ENCODE assay signal across 17 cellular contexts in the genomic region with DNA sequence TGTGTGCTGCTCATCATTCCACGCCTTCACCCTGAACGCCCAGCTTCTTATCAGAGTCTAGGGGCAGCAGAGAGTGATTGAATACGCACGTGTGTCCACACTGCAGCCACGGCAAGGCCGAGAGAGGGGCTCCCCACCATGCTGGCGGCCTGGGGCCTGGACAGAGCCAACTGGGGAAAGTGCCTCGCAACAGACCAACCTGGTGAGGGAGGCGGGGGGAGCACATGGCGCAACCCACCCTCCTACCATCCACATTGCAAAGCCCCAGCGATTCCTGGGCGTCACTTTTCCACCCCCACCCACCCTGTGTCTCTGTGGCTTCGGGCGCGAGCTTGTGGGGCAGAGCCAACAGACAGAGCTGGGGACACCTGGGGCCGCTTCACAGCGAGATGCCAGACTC.
DNase-seq lines count a peak whose midpoint lies in the region; ATAC-seq and TF ChIP-seq lines count a peak whose summit lies in the region.
"Had no signal": no experiment of that assay in that cellular context is flagged by ENCODE, and none has a peak within 500 bp of the region (broad histone marks: within the 10 kb centered on the region; RNA-seq: fewer than 3 reads in every experiment).

No MANE protein-coding gene starts in this region.

- no peak for ATAC-seq in activated T-cell treated with anti-CD3 and anti-CD28 coated beads, Interleukin-2, amount 50 U/mL, for 4 hours
- no peak for ATAC-seq in HG02870 (IDR thresholded peaks at IDR 0.05; ENCODE audit: unreplicated experiment)

- H3K27me3 Mint-ChIP-seq in activated T-cell treated with anti-CD3 and anti-CD28 coated beads, Interleukin-2, amount 50 U/mL, for 4 hours (ENCODE audit: low read depth), result no peaks in the 10 kb centered on the region
- H3K27me3 Mint-ChIP-seq in activated naive CD8-positive, alpha-beta T cell, result no peaks in the 10 kb centered on the region

- H3K36me3 ChIP-seq in osteoblast (ENCODE audit: insufficient read depth, low read length) (no peaks in the 10 kb centered on the region), hepatocyte (replicated peaks; ENCODE audit: insufficient read depth, low read depth) (no peaks in the 10 kb centered on the region)
- H3K36me3 ChIP-seq: MG63, sigmoid colon had no signal

- no peaks in the 10 kb centered on the region for H3K36me3 Mint-ChIP-seq in activated T-cell treated with anti-CD3 and anti-CD28 coated beads, Interleukin-2, amount 50 U/mL, for 4 hours (ENCODE audit: insufficient read depth)
- H3K36me3 Mint-ChIP-seq in activated naive CD8-positive, alpha-beta T cell, result no peaks in the 10 kb centered on the region

- no peak overlapping the region for H3K4me2 ChIP-seq in osteoblast (ENCODE audit: insufficient read depth, low read length)
- no peak overlapping the region for H3K4me2 ChIP-seq in hepatocyte

- H3K4me1 ChIP-seq in osteoblast (ENCODE audit: insufficient read depth, low read length), result peaks cover 21% of the 10 kb centered on the region
- H3K4me1 ChIP-seq in hepatocyte (ENCODE audit: insufficient read depth), result no peaks in the 10 kb centered on the region
- H3K4me1 ChIP-seq: sigmoid colon had no signal

- TF ChIP-seq POLR2A in GM18526 (IDR thresholded peaks at IDR 0.05; ENCODE audit: extremely low read depth, insufficient read length), result peak; percentile 4

- no peak overlapping the region for H3K4me3 ChIP-seq in osteoblast (ENCODE audit: insufficient read depth, low read length)
- H3K4me3 ChIP-seq in hepatocyte, result no peak overlapping the region
- H3K4me3 ChIP-seq: MG63, sigmoid colon, SK-N-MC had no signal

- peaks cover 62% of the 10 kb centered on the region for H3K4me1 Mint-ChIP-seq in activated T-cell treated with anti-CD3 and anti-CD28 coated beads, Interleukin-2, amount 50 U/mL, for 4 hours (ENCODE audit: low read depth)
- H3K4me1 Mint-ChIP-seq in activated naive CD8-positive, alpha-beta T cell (ENCODE audit: low read depth), result peaks cover 57% of the 10 kb centered on the region

- H3K9me3 ChIP-seq in osteoblast (ENCODE audit: low read depth, low read length) (no peaks in the 10 kb centered on the region), hepatocyte (ENCODE audit: low read depth) (no peaks in the 10 kb centered on the region)
- H3K9me3 ChIP-seq: MG63, sigmoid colon had no signal

- H3K27me3 ChIP-seq in osteoblast (ENCODE audit: insufficient read depth, low read length) (peaks cover 14% of the 10 kb centered on the region), hepatocyte (no peaks in the 10 kb centered on the region)
- H3K27me3 ChIP-seq: MG63, sigmoid colon had no signal

- peak overlapping the region; percentile 93 for H3K27ac Mint-ChIP-seq in activated naive CD8-positive, alpha-beta T cell

- no peaks in the 10 kb centered on the region for H3K9me3 Mint-ChIP-seq in activated T-cell treated with anti-CD3 and anti-CD28 coated beads, Interleukin-2, amount 50 U/mL, for 4 hours
- H3K9me3 Mint-ChIP-seq in activated naive CD8-positive, alpha-beta T cell (ENCODE audit: low read depth), result no peaks in the 10 kb centered on the region
- H3K9me3 Mint-ChIP-seq: neural crest cell had no signal

- TF ChIP-seq CTCF in osteoblast (IDR thresholded peaks at IDR 0.05; ENCODE audit: extremely low read depth, low read depth, low read length) (no peak), hepatocyte (IDR thresholded peaks at IDR 0.05; ENCODE audit: poor library complexity) (no peak)

- no peak overlapping the region for H3K27ac ChIP-seq in osteoblast (ENCODE audit: low read depth, low read length)
- no peak overlapping the region for H3K27ac ChIP-seq in hepatocyte
- H3K27ac ChIP-seq: sigmoid colon, SK-N-MC had no signal

- DNase-seq in activated T-cell treated with anti-CD3 and anti-CD28 coated beads, Interleukin-2, amount 50 U/mL, for 4 hours, result no peak
- DNase-seq in activated T-cell treated with anti-CD3 and anti-CD28 coated beads, Interleukin-2, amount 50 U/mL, for 48 hours, result no peak
- peak; percentile 14 for DNase-seq in osteoblast (ENCODE audit: insufficient read length, low spot score, missing footprints)
- DNase-seq in NCI-H1436 (lab: John Stamatoyannopoulos, UW), result no peak
- no peak for DNase-seq in hepatocyte (ENCODE audit: low spot score)
- DNase-seq: amniotic stem cell, Calu3, mesenchymal stem cell, MG63, NCI-H2029 treated with DMSO at 0.1 percent for 48 hours, NCI-H524 treated with DMSO at 0.1 percent for 48 hours, sigmoid colon had no signal

- no peaks in the 10 kb centered on the region for H3K9me2 ChIP-seq in hepatocyte (replicated peaks; ENCODE audit: insufficient read depth)

- 90% methylated on average over 16 of the region's 17 CpGs for WGBS in hepatocyte (ENCODE audit: low lambda C conversion rate, missing lambda C conversion rate)

- H3K4me3 Mint-ChIP-seq in activated T-cell treated with anti-CD3 and anti-CD28 coated beads, Interleukin-2, amount 50 U/mL, for 4 hours, result peak overlapping the region; percentile 59
- peak overlapping the region; percentile 65 for H3K4me3 Mint-ChIP-seq in activated naive CD8-positive, alpha-beta T cell
- H3K4me3 Mint-ChIP-seq: neural crest cell had no signal

- H3K79me2 ChIP-seq in osteoblast (ENCODE audit: insufficient read depth, low read length) (no peaks in the 10 kb centered on the region), hepatocyte (no peaks in the 10 kb centered on the region)

- H2AFZ ChIP-seq in osteoblast (ENCODE audit: low read length) (no peak overlapping the region), hepatocyte (no peak overlapping the region)

- H4K20me1 ChIP-seq in osteoblast (ENCODE audit: insufficient read depth, low read length) (no peaks in the 10 kb centered on the region), hepatocyte (ENCODE audit: insufficient read depth, poor library complexity, severe bottlenecking) (no peaks in the 10 kb centered on the region)
